26 cellular contexts compared by ENCODE assay signal in genomic region chr5:93008502-93009167, GRCh38.
DNase-seq lines count a peak whose midpoint lies in the region; ATAC-seq, FAIRE-seq and TF ChIP-seq lines count a peak whose summit lies in the region.
"Had no signal": no experiment of that assay in that cellular context is flagged by ENCODE, and none has a peak within 500 bp of the region (broad histone marks: within the 10 kb centered on the region; RNA-seq: fewer than 3 reads in every experiment).

No MANE protein-coding gene starts in this region.

- no peaks in the 10 kb centered on the region for H3K4me1 ChIP-seq in astrocyte (ENCODE audit: insufficient read depth, low read length)
- H3K4me1 ChIP-seq: BE2C, BLaER1 had no signal

- H3K4me2 ChIP-seq in astrocyte (ENCODE audit: low read length), result no peak overlapping the region
- H3K4me2 ChIP-seq: BLaER1 had no signal

- H3K9me3 ChIP-seq in astrocyte (ENCODE audit: insufficient read depth, low read depth, low read length), result no peaks in the 10 kb centered on the region
- H3K9me3 ChIP-seq: BE2C, BLaER1 had no signal

- no peak for FAIRE-seq in astrocyte (lab: Jason Lieb, UNC)
- FAIRE-seq: GM12891, GM19239 had no signal

- H3K79me2 ChIP-seq in astrocyte (ENCODE audit: insufficient read depth, low read length), result no peaks in the 10 kb centered on the region

- no peak for ATAC-seq in GM21390 (IDR thresholded peaks at IDR 0.05; ENCODE audit: unreplicated experiment)

- no peaks in the 10 kb centered on the region for H3K27me3 ChIP-seq in astrocyte (ENCODE audit: insufficient read depth, low read length)
- H3K27me3 ChIP-seq: BE2C, BLaER1 had no signal

- DNase-seq in amniotic epithelial cell (ENCODE audit: low read depth) (peak; percentile 24), astrocyte (ENCODE audit: low read depth) (peak; percentile 22), fibroblast of pulmonary artery (ENCODE audit: low read depth) (peak; percentile 24), fibroblast of villous mesenchyme (ENCODE audit: low read depth) (peak; percentile 37), SK-N-DZ (ENCODE audit: low spot score) (no peak), glomerular visceral epithelial cell (ENCODE audit: extremely low spot score) (no peak)
- DNase-seq: 8988T; ACHN; BE2C; C1 segment of cervical spinal cord; CD4-positive, alpha-beta memory T cell; CD4-positive, CD25-positive, alpha-beta regulatory T cell; CD8-positive, alpha-beta memory T cell; COR-L47; DMS 273 treated with DMSO at 0.1 percent for 48 hours; DMS153; DMS53; DMS79; DND-41; EL; GDM1 had no signal

- no peaks in the 10 kb centered on the region for H3K4me1 Mint-ChIP-seq in astrocyte (ENCODE audit: low read depth, unreplicated experiment)
- H3K4me1 Mint-ChIP-seq: CD14-positive monocyte; CD4-positive, alpha-beta memory T cell; CD4-positive, CD25-positive, alpha-beta regulatory T cell; CD8-positive, alpha-beta memory T cell had no signal

- H3K27me3 Mint-ChIP-seq in astrocyte (ENCODE audit: low read depth, unreplicated experiment), result no peaks in the 10 kb centered on the region
- H3K27me3 Mint-ChIP-seq: CD4-positive, alpha-beta memory T cell; CD4-positive, CD25-positive, alpha-beta regulatory T cell; CD8-positive, alpha-beta memory T cell had no signal

- H3K36me3 ChIP-seq in astrocyte (ENCODE audit: insufficient read depth, low read length), result no peaks in the 10 kb centered on the region
- H3K36me3 ChIP-seq: BE2C, BLaER1 had no signal

- H2AFZ ChIP-seq in astrocyte (ENCODE audit: low read depth, low read length), result no peak overlapping the region

- H3K27ac Mint-ChIP-seq in astrocyte (ENCODE audit: unreplicated experiment), result no peak overlapping the region
- H3K27ac Mint-ChIP-seq: CD14-positive monocyte; CD4-positive, alpha-beta memory T cell; CD4-positive, CD25-positive, alpha-beta regulatory T cell; CD8-positive, alpha-beta memory T cell had no signal

- TF ChIP-seq CTCF in astrocyte (IDR thresholded peaks at IDR 0.05; ENCODE audit: insufficient read depth, low read depth, low read length) (no peak), fibroblast of pulmonary artery (IDR thresholded peaks at IDR 0.05; ENCODE audit: low read length, missing control alignments) (no peak), fibroblast of villous mesenchyme (IDR thresholded peaks at IDR 0.05; ENCODE audit: insufficient read depth, low read depth, low read length) (no peak)

- no peak overlapping the region for H3K9ac ChIP-seq in astrocyte (ENCODE audit: low read length)
- H3K9ac ChIP-seq: BLaER1 had no signal

- H3K4me3 ChIP-seq in astrocyte (ENCODE audit: insufficient read depth, low read depth, low read length) (no peak overlapping the region), fibroblast of pulmonary artery (replicated peaks; ENCODE audit: low read depth, low read length) (no peak overlapping the region), fibroblast of villous mesenchyme (ENCODE audit: low read depth, low read length) (no peak overlapping the region)
- H3K4me3 ChIP-seq: BLaER1 had no signal

- H3K4me3 Mint-ChIP-seq in astrocyte (ENCODE audit: unreplicated experiment), result no peak overlapping the region
- H3K4me3 Mint-ChIP-seq: CD14-positive monocyte; CD4-positive, alpha-beta memory T cell; CD4-positive, CD25-positive, alpha-beta regulatory T cell; CD8-positive, alpha-beta memory T cell had no signal

- H3K9me3 Mint-ChIP-seq in astrocyte (ENCODE audit: unreplicated experiment), result no peaks in the 10 kb centered on the region

- no peaks in the 10 kb centered on the region for H4K20me1 ChIP-seq in astrocyte (ENCODE audit: insufficient read depth, low read length)
- H4K20me1 ChIP-seq: BLaER1 had no signal

- H3K27ac ChIP-seq in astrocyte (ENCODE audit: low read depth, low read length), result no peak overlapping the region
- H3K27ac ChIP-seq: BLaER1 had no signal

- H3K36me3 Mint-ChIP-seq in astrocyte (ENCODE audit: low read depth, unreplicated experiment), result no peaks in the 10 kb centered on the region
- H3K36me3 Mint-ChIP-seq: CD14-positive monocyte; CD4-positive, alpha-beta memory T cell; CD4-positive, CD25-positive, alpha-beta regulatory T cell; CD8-positive, alpha-beta memory T cell had no signal

Comparison
In these comparisons a context has a peak if more than half of its experiments do, and no peak if none do; other contexts are left out.
1. DNase-seq: peak in amniotic epithelial cell (single experiment), astrocyte (single experiment), fibroblast of pulmonary artery (single experiment) and fibroblast of villous mesenchyme (single experiment); none in SK-N-DZ (single experiment) and glomerular visceral epithelial cell (single experiment).